ENCODE assay signal across 34 cellular contexts in the genomic region with DNA sequence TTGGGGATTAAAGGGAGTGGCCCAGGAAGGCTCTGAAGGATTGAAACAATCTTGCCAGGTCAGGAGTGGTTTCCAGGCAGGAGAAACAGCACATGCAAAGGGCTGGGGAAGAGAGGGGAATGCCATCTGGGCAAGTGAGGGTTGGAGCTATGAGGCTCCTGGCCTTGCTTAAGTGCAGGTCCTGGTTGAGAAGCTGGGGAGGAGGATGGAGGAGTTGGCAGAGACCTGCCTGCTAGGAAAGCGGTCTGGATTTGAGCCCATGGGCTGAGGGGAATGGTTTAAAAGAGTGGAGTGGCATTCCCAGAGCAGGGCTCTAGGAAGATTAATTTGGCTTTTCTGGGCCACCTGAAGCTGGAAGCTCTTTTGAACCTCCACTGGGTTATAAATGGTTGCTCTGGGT. TPM values are rescaled to one million over a fixed set of nuclear protein-coding genes. Genes with fewer than 3 reads are reported as not detected.
"Had no signal": no experiment of that assay in that cellular context is flagged by ENCODE, and none has a peak within 500 bp of the region (broad histone marks: within the 10 kb centered on the region; RNA-seq: fewer than 3 reads in every experiment).

No MANE protein-coding gene starts in this region.

- H3K9me3 ChIP-seq: adrenal gland, body of pancreas, esophagus muscularis mucosa, gastroesophageal sphincter had no signal

- ATAC-seq: activated CD4-positive, alpha-beta T cell treated with anti-CD3 and anti-CD28 coated beads for 36 hours; activated CD8-positive, alpha-beta memory T cell treated with anti-CD3 and anti-CD28 coated beads, Interleukin-2, amount 10 ng/mL, durations not matched to agents 7 days and 5 days; activated CD8-positive, alpha-beta T cell treated with anti-CD3 and anti-CD28 coated beads, Interleukin-2, amount 10 ng/mL, durations not matched to agents 7 days and 5 days; activated naive CD8-positive, alpha-beta T cell treated with anti-CD3 and anti-CD28 coated beads, Interleukin-2, amount 50 U/mL, for 24 hours; body of pancreas; effector memory CD8-positive, alpha-beta T cell; gastroesophageal sphincter; T-helper 17 cell had no signal

- H3K27ac ChIP-seq: body of pancreas, esophagus muscularis mucosa, gastroesophageal sphincter had no signal

- H3K4me1 ChIP-seq: adrenal gland, body of pancreas, esophagus muscularis mucosa, gastroesophageal sphincter had no signal

- H3K4me3 ChIP-seq: adrenal gland, body of pancreas, esophagus muscularis mucosa, gastroesophageal sphincter had no signal

- H3K36me3 ChIP-seq: adrenal gland, esophagus muscularis mucosa, gastroesophageal sphincter had no signal

- DNase-seq: activated CD4-positive, alpha-beta memory T cell treated with anti-CD3 and anti-CD28 coated beads for 36 hours; activated CD4-positive, alpha-beta T cell treated with anti-CD3 and anti-CD28 coated beads for 36 hours; activated CD4-positive, alpha-beta T cell treated with anti-CD3 and anti-CD28 coated beads, Interleukin-2, amount 10 ng/mL, durations not matched to agents 24 days and 14 days; activated CD4-positive, CD25-positive, alpha-beta regulatory T cell; activated CD4-positive, CD25-positive, alpha-beta regulatory T cell treated with anti-CD3 and anti-CD28 coated beads, Interleukin-2, amount 50 U/mL, for 72 hours; activated CD8-positive, alpha-beta memory T cell treated with anti-CD3 and anti-CD28 coated beads, Interleukin-2, amount 10 ng/mL, durations not matched to agents 7 days and 5 days; activated CD8-positive, alpha-beta memory T cell treated with anti-CD3 and anti-CD28 coated beads, Interleukin-2, amount 50 U/mL, for 4 hours; activated CD8-positive, alpha-beta T cell treated with anti-CD3 and anti-CD28 coated beads, Interleukin-2, amount 10 ng/mL, durations not matched to agents 7 days and 5 days; activated effector memory CD4-positive, alpha-beta T cell treated with anti-CD3 and anti-CD28 coated beads, Interleukin-2, amount 50 U/mL, for 16 hours; activated naive CD4-positive, alpha-beta T cell treated with anti-CD3 and anti-CD28 coated beads for 36 hours; activated naive CD8-positive, alpha-beta T cell treated with anti-CD3 and anti-CD28 coated beads for 36 hours; activated naive CD8-positive, alpha-beta T cell treated with anti-CD3 and anti-CD28 coated beads, Interleukin-2, amount 50 U/mL, for 24 hours; activated T-cell treated with anti-CD3 and anti-CD28 coated beads, Interleukin-2, amount 50 U/mL, for 1 hour; activated T-cell treated with anti-CD3 and anti-CD28 coated beads, Interleukin-2, amount 50 U/mL, for 48 hours; amygdala; aorta; body of pancreas; cerebellar nuclear complex; cortex of kidney; dermis blood vessel endothelial cell; effector CD4-positive, alpha-beta T cell; effector memory CD8-positive, alpha-beta T cell; erythroblast; foreskin melanocyte; T-helper 1 cell; T-helper 17 cell; T1000 had no signal

RNA-seq across cellular contexts. Expression of a gene that starts 9.2 kb away (rescaled TPM):
- total RNA-seq: activated CD4-positive, alpha-beta memory T cell treated with anti-CD3 and anti-CD28 coated beads for 36 hours; activated CD4-positive, alpha-beta T cell treated with anti-CD3 and anti-CD28 coated beads for 36 hours; activated CD4-positive, alpha-beta T cell treated with anti-CD3 and anti-CD28 coated beads, Interleukin-2, amount 10 ng/mL, durations not matched to agents 24 days and 14 days; activated CD8-positive, alpha-beta memory T cell treated with anti-CD3 and anti-CD28 coated beads for 36 hours; activated CD8-positive, alpha-beta memory T cell treated with anti-CD3 and anti-CD28 coated beads, Interleukin-2, amount 10 ng/mL, durations not matched to agents 7 days and 5 days; activated CD8-positive, alpha-beta T cell treated with anti-CD3 and anti-CD28 coated beads, Interleukin-2, amount 10 ng/mL, durations not matched to agents 7 days and 5 days; activated naive CD4-positive, alpha-beta T cell treated with anti-CD3 and anti-CD28 coated beads for 36 hours; activated naive CD8-positive, alpha-beta T cell treated with anti-CD3 and anti-CD28 coated beads for 36 hours; activated T-helper 1 cell treated with anti-CD3 and anti-CD28 coated beads, Interleukin-12 subunit alpha, Interleukin-12 subunit beta, Interleukin-2, Interleukin-4 antibody, amounts not matched to agents 30 ng/mL and 10 ng/mL and 1 ng/mL, durations not matched to agents 14 hours and 24 hours and 36 hours; activated T-helper 2 cell treated with anti-CD3 and anti-CD28 coated beads, Interferon-gamma antibody, Interleukin-2, Interleukin-4, amounts not matched to agents 10 μg/mL and 5 μg/mL and 100 μg/mL, durations not matched to agents 14 hours and 24 hours and 36 hours; dermis blood vessel endothelial cell; glomerular endothelial cell; T-helper 17 cell had no signal
